In genomic region chr7:54773472-54774399, GRCh38 we compare ENCODE assay signal across 8 cellular contexts. TPM values are rescaled to one million over a fixed set of nuclear protein-coding genes. Genes with fewer than 3 reads are reported as not detected.
A peak's percentile ranks its signal among the peaks of the same experiment; 100 is the strongest.
DNase-seq lines count a peak whose midpoint lies in the region; ATAC-seq and TF ChIP-seq lines count a peak whose summit lies in the region.

No MANE protein-coding gene starts in this region.

- POLR2A ChIA-PET in AG04449 (lab: Yijun Ruan, JAX) = no interaction called here

- CTCF ChIA-PET in AG04449 (lab: Yijun Ruan, JAX) = interaction anchor here (0.6 to 20.5 kb wide), 98 partner anchors 9 to 823 kb away, joined by 3 to 555 read pairs (median 4); partner anchors contain the start of genes EGFR, SEC61G and VOPP1

- ATAC-seq in GM18873 (IDR thresholded peaks at IDR 0.05; ENCODE audit: low FRiP score, unreplicated experiment) (peak; percentile 66), HG03354 (IDR thresholded peaks at IDR 0.05; ENCODE audit: poor library complexity, severe bottlenecking, unreplicated experiment) (peak; percentile 92)

- no peak overlapping the region for H3K27ac Mint-ChIP-seq in dendritic cell treated with granulocyte-macrophage colony-stimulating factor and Interleukin-4, amounts not matched to agents 40 ng/mL and 50 ng/mL, for 4 days

- H3K36me3 Mint-ChIP-seq in dendritic cell treated with granulocyte-macrophage colony-stimulating factor and Interleukin-4, amounts not matched to agents 40 ng/mL and 50 ng/mL, for 4 days (ENCODE audit: low read depth) = no peaks in the 10 kb centered on the region

- peak; percentile 38 for DNase-seq in AG04449 (ENCODE audit: low read depth, low spot score)
- peak; percentile 89 for DNase-seq in NCI-H345 (lab: John Stamatoyannopoulos, UW)
- DNase-seq in activated CD4-positive, alpha-beta T cell treated with anti-CD3 and anti-CD28 coated beads for 4 hours = peak; percentile 58 to 60
- peak; percentile 79 to 96 for DNase-seq in lower leg skin (ENCODE audit: low spot score in 2 of 2)
- peak; percentile 56 to 63 for DNase-seq in stimulated activated CD4-positive, alpha-beta T cell treated with anti-CD3 and anti-CD28 coated beads, Interleukin-4, amount 100 ng/mL, for 4 hours

- TF ChIP-seq CTCF in AG04449 (IDR thresholded peaks at IDR 0.05; ENCODE audit: insufficient read depth, low read length, missing control alignments) = peak; percentile 88
- TF ChIP-seq CTCF in lower leg skin (IDR thresholded peaks at IDR 0.05) = peak in 1 of 3 donors; percentile 44

- H3K27me3 Mint-ChIP-seq in dendritic cell treated with granulocyte-macrophage colony-stimulating factor and Interleukin-4, amounts not matched to agents 40 ng/mL and 50 ng/mL, for 4 days = peaks cover 23% of the 10 kb centered on the region

- H3K4me3 ChIP-seq in AG04449 (ENCODE audit: low read depth, low read length) (peak overlapping the region; percentile 42), lower leg skin (ENCODE audit: low read depth, poor library complexity, severe bottlenecking) (no peak overlapping the region)

- intact Hi-C loops in dendritic cell treated with granulocyte-macrophage colony-stimulating factor and Interleukin-4, amounts not matched to agents 40 ng/mL and 50 ng/mL, for 4 days (cut with micrococcal nuclease) = loop anchor here (1.0 kb wide), 1 partner anchor 66 kb away; no protein-coding TSS in a partner anchor
- intact Hi-C loops in lower leg skin (cut with DNase I; ENCODE audit: low total_unique reads) = loop anchor here (5.0 kb wide), 1 partner anchor 479 kb away; no protein-coding TSS in a partner anchor

- peaks cover 8% of the 10 kb centered on the region for H3K4me1 Mint-ChIP-seq in dendritic cell treated with granulocyte-macrophage colony-stimulating factor and Interleukin-4, amounts not matched to agents 40 ng/mL and 50 ng/mL, for 4 days (ENCODE audit: low read depth)

- no peak for TF ChIP-seq POLR2A in lower leg skin (IDR thresholded peaks at IDR 0.05)

- H3K9me3 Mint-ChIP-seq in dendritic cell treated with granulocyte-macrophage colony-stimulating factor and Interleukin-4, amounts not matched to agents 40 ng/mL and 50 ng/mL, for 4 days = peaks cover 12% of the 10 kb centered on the region

- 15 to 16% methylated on average over 18 of the region's 18 CpGs for WGBS in lower leg skin, 2 donors

- H3K4me3 Mint-ChIP-seq in dendritic cell treated with granulocyte-macrophage colony-stimulating factor and Interleukin-4, amounts not matched to agents 40 ng/mL and 50 ng/mL, for 4 days = peak overlapping the region; percentile 51

RNA-seq across cellular contexts. Expression of gene SEC61G, which starts 14.7 kb away (rescaled TPM):
- 100 to 1,000 TPM; 106 to 286 (median 118) TPM for total RNA-seq in lower leg skin

Comparison
In these comparisons a context has a peak if more than half of its experiments do, and no peak if none do; other contexts are left out.
1. DNase-seq: peak in every context shown above with its lines; median percentile 89 in NCI-H345; 88 in lower leg skin; 60 in stimulated activated CD4-positive, alpha-beta T cell treated with anti-CD3 and anti-CD28 coated beads, Interleukin-4, amount 100 ng/mL, for 4 hours; 59 in activated CD4-positive, alpha-beta T cell treated with anti-CD3 and anti-CD28 coated beads for 4 hours; 38 in AG04449.